Comparison of ENCODE assay signal across 8 cellular contexts in genomic region chr3:191290311-191291025, GRCh38.
DNase-seq lines count a peak whose midpoint lies in the region; ATAC-seq and TF ChIP-seq lines count a peak whose summit lies in the region.

No MANE protein-coding gene starts in this region.

- peak overlapping the region; percentile 25 for H3K4me3 Mint-ChIP-seq in stimulated activated naive CD8-positive, alpha-beta T cell treated with anti-CD3 and anti-CD28 coated beads, Interleukin-15, Interleukin-2, amounts not matched to agents 100 ng/mL and 50 ng/mL, for 24 hours
- H3K4me3 Mint-ChIP-seq in stimulated activated naive CD8-positive, alpha-beta T cell treated with anti-CD3 and anti-CD28 coated beads, Interleukin-15, amount 100 ng/mL, for 72 hours, result no peak overlapping the region

- ATAC-seq in stimulated activated naive CD8-positive, alpha-beta T cell treated with anti-CD3 and anti-CD28 coated beads, Interleukin-15, amount 100 ng/mL, for 72 hours, result no peak
- peak; percentile 65 for ATAC-seq in HG03103 (IDR thresholded peaks at IDR 0.05; ENCODE audit: low read depth, unreplicated experiment)

- no peak for TF ChIP-seq CTCF in GM20000 (IDR thresholded peaks at IDR 0.05; ENCODE audit: extremely low read depth, missing control alignments)

- peaks cover 7% of the 10 kb centered on the region for H3K4me1 Mint-ChIP-seq in stimulated activated naive CD8-positive, alpha-beta T cell treated with anti-CD3 and anti-CD28 coated beads, Interleukin-15, Interleukin-2, amounts not matched to agents 100 ng/mL and 50 ng/mL, for 24 hours (ENCODE audit: low read depth)
- no peaks in the 10 kb centered on the region for H3K4me1 Mint-ChIP-seq in stimulated activated naive CD8-positive, alpha-beta T cell treated with anti-CD3 and anti-CD28 coated beads, Interleukin-15, amount 100 ng/mL, for 72 hours

- no peaks in the 10 kb centered on the region for H3K27me3 Mint-ChIP-seq in stimulated activated naive CD8-positive, alpha-beta T cell treated with anti-CD3 and anti-CD28 coated beads, Interleukin-15, Interleukin-2, amounts not matched to agents 100 ng/mL and 50 ng/mL, for 24 hours
- H3K27me3 Mint-ChIP-seq in stimulated activated naive CD8-positive, alpha-beta T cell treated with anti-CD3 and anti-CD28 coated beads, Interleukin-15, amount 100 ng/mL, for 72 hours, result no peaks in the 10 kb centered on the region

- no peaks in the 10 kb centered on the region for H3K36me3 Mint-ChIP-seq in stimulated activated naive CD8-positive, alpha-beta T cell treated with anti-CD3 and anti-CD28 coated beads, Interleukin-15, Interleukin-2, amounts not matched to agents 100 ng/mL and 50 ng/mL, for 24 hours (ENCODE audit: low read depth)

- no peak for DNase-seq in stimulated activated naive CD8-positive, alpha-beta T cell treated with anti-CD3 and anti-CD28 coated beads, Interleukin-15, amount 100 ng/mL, for 72 hours
- DNase-seq in amniotic epithelial cell (ENCODE audit: low read depth) (peak; percentile 12), GM20000 (ENCODE audit: low spot score) (no peak), HuH-7.5 (ENCODE audit: low spot score) (no peak), NCI-H748 (lab: John Stamatoyannopoulos, UW; ENCODE audit: unreplicated experiment) (no peak), cerebellar nuclear complex (lab: John Stamatoyannopoulos, UW) (no peak)

- peak overlapping the region; percentile 13 for H3K27ac Mint-ChIP-seq in stimulated activated naive CD8-positive, alpha-beta T cell treated with anti-CD3 and anti-CD28 coated beads, Interleukin-15, Interleukin-2, amounts not matched to agents 100 ng/mL and 50 ng/mL, for 24 hours
- H3K27ac Mint-ChIP-seq in stimulated activated naive CD8-positive, alpha-beta T cell treated with anti-CD3 and anti-CD28 coated beads, Interleukin-15, amount 100 ng/mL, for 72 hours, result no peak overlapping the region

- H3K9me3 Mint-ChIP-seq in stimulated activated naive CD8-positive, alpha-beta T cell treated with anti-CD3 and anti-CD28 coated beads, Interleukin-15, Interleukin-2, amounts not matched to agents 100 ng/mL and 50 ng/mL, for 24 hours, result no peaks in the 10 kb centered on the region
- H3K9me3 Mint-ChIP-seq in stimulated activated naive CD8-positive, alpha-beta T cell treated with anti-CD3 and anti-CD28 coated beads, Interleukin-15, amount 100 ng/mL, for 72 hours, result peaks cover 0 to 5% of the 10 kb centered on the region in 2 donors
